ENCODE assay signal across 1 cellular context in the genomic region with DNA sequence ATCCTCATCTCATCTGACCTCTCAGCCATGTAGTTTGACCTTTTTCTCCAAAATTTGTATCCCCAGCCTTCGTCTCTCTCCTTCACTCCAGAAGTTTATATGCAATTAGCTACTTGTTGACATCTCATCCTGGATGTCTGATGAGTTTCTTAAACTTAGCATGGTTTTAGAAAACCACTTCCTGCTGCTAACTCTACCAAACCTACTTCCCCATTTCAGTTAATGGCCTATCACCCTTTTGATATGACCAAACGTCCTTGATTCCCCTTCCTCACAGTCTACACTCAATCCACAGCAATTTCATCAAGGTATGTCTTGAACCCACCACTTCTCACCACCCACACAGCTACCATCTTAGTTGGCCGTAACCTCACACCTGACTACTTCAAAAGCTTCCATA.
TF ChIP-seq lines count a peak whose summit lies in the region.

No MANE protein-coding gene starts in this region.

TF ChIP-seq in IMR-90, 13 proteins besides CTCF, POLR2A, EP300 and RAD21 (continued from another document):
- TF ChIP-seq MAZ (IDR thresholded peaks at IDR 0.05; ENCODE audit: borderline replicate concordance, low read depth, low read length): no peak
